In genomic region chr11:105035262-105035620, GRCh38 we compare ENCODE assay signal across 8 cellular contexts. TPM values are rescaled to one million over a fixed set of nuclear protein-coding genes. Genes with fewer than 3 reads are reported as not detected.
DNase-seq lines count a peak whose midpoint lies in the region; ATAC-seq, FAIRE-seq and TF ChIP-seq lines count a peak whose summit lies in the region.

No MANE protein-coding gene starts in this region.

- in situ Hi-C loops in GM12878 (cut with MboI): no loop called here

- RAD21 ChIA-PET in GM12878 (lab: Charles Lee; ENCODE audit: unreplicated experiment): interaction anchor here (0.6 to 0.9 kb wide), 3 partner anchors 9 to 29 kb away, joined by 3 to 5 read pairs (median 3); no protein-coding TSS in a partner anchor

- peak overlapping the region; percentile 20; the same call in 1 of the 2 replicates for H3K27ac ChIP-seq in GM12878 (ENCODE audit: control insufficient read depth, insufficient read depth)
- H3K27ac ChIP-seq in ovary: peak overlapping the region in 1 of 2 donors; percentile 58

- H3K9me3 ChIP-seq in GM12878 (replicated peaks; ENCODE audit: control insufficient read depth, insufficient read depth, low read length) (no peaks in the 10 kb centered on the region; the same call in 2 of the 3 replicates), ovary (no peaks in the 10 kb centered on the region)

- peak; percentile 28 for ATAC-seq in GM18870 (IDR thresholded peaks at IDR 0.05; ENCODE audit: unreplicated experiment)
- peak; percentile 32 for ATAC-seq in HG02840 (IDR thresholded peaks at IDR 0.05; ENCODE audit: low FRiP score, unreplicated experiment)
- ATAC-seq in GM12878: 0 out of 3 replicates have a peak, but pooled peaks have one; percentile 5
- ATAC-seq in HG03520 (IDR thresholded peaks at IDR 0.05; ENCODE audit: unreplicated experiment): no peak

- no TSS peak for BruUV-seq in GM12878 (replicated peaks; lab: Mats Ljungman, UMichigan)

- TF ChIP-seq CTCF in GM12878 (IDR thresholded peaks at IDR 0.05 in 2 of 3, conservative IDR thresholded peaks at IDR 0.05 in 1 of 3; ENCODE audit: control insufficient read depth in 2 of 3, extremely low read depth in 1 of 3, insufficient read depth in 1 of 3, low read depth in 3 of 3, low read length in 3 of 3): no peak
- TF ChIP-seq CTCF in ovary (IDR thresholded peaks at IDR 0.05): no peak

- TF ChIP-seq EP300 in GM12878 (IDR thresholded peaks at IDR 0.05; ENCODE audit: borderline replicate concordance in 1 of 2, control insufficient read depth in 1 of 2, low read depth in 2 of 2, low read length in 2 of 2) (no peak), ovary (IDR thresholded peaks at IDR 0.05) (no peak)

- SMC1A ChIA-PET in GM12878 (lab: Charles Lee; ENCODE audit: uncharacterized antibody, unreplicated experiment): interaction anchor here (0.8 to 1.4 kb wide), 3 partner anchors 8 to 68 kb away, joined by 3 to 5 read pairs (median 5); no protein-coding TSS in a partner anchor

- H3K4me1 ChIP-seq in GM12878 (ENCODE audit: control insufficient read depth, insufficient read depth, low read length): 0 out of 2 replicates have a peak, but pooled peaks cover 3% of the 10 kb centered on the region
- H3K4me1 ChIP-seq in ovary (ENCODE audit: insufficient read depth): peaks cover 3% of the 10 kb centered on the region

- CTCF ChIA-PET in GM12878 (lab: Yijun Ruan, JAX): interaction anchor here (1.2 to 1.3 kb wide), 2 partner anchors 9 to 34 kb away, joined by 4 to 5 read pairs; no protein-coding TSS in a partner anchor

- peak overlapping the region; percentile 46 for H3K4me2 ChIP-seq in GM12878 (ENCODE audit: control insufficient read depth, insufficient read depth)

- FAIRE-seq in GM12878 (lab: Jason Lieb, UNC): no peak

- POLR2A ChIA-PET in GM12878 (lab: Charles Lee): interaction anchor here (1.4 kb wide), 1 partner anchor 8 kb away, joined by 6 read pairs; no protein-coding TSS in a partner anchor

- H2AFZ ChIP-seq in GM12878 (ENCODE audit: control insufficient read depth, low read depth, low read length): peak overlapping the region; percentile 87

- intact Hi-C loops in GM12878 (cut with micrococcal nuclease; ENCODE audit: unreplicated experiment) (no loop called here), ovary (cut with DNase I) (no loop called here)

- H3K36me3 ChIP-seq in GM12878 (ENCODE audit: control insufficient read depth in 2 of 2, insufficient read depth in 2 of 2, low read length in 1 of 2) (no peaks in the 10 kb centered on the region), ovary (no peaks in the 10 kb centered on the region)

- no peak for TF ChIP-seq RAD21 in GM12878 (IDR thresholded peaks at IDR 0.05; ENCODE audit: insufficient read depth, low read depth, low read length)

- DNase-seq in GM12878 (ENCODE audit: low read depth, low spot score) (no peak), ovary (no peak), dedifferentiated amniotic fluid mesenchymal stem cell (ENCODE audit: extremely low spot score) (no peak), NCI-H187 (lab: John Stamatoyannopoulos, UW) (no peak), UCSD-AML1 (lab: John Stamatoyannopoulos, UW; ENCODE audit: unreplicated experiment) (no peak)

- H3K9ac ChIP-seq in GM12878 (ENCODE audit: control insufficient read depth, insufficient read depth, low read length): no peak overlapping the region; the same call in 1 of the 2 replicates

- H3K4me3 ChIP-seq in GM12878 (peak overlapping the region; percentile 58), ovary (peak overlapping the region; percentile 30)

- WGBS in GM12878 (ENCODE audit: insufficient coverage, insufficient replicate concordance, low lambda C conversion rate, missing lambda C conversion rate): 0% methylated on average over 1 of the region's 1 CpG
- 24 to 41% (median 31%) methylated on average over 1 of the region's 1 CpG for WGBS in ovary, 3 donors

- H3K79me2 ChIP-seq in GM12878 (ENCODE audit: control insufficient read depth, insufficient read depth, low read length): no peaks in the 10 kb centered on the region; the same call in 1 of the 2 replicates

- no peaks in the 10 kb centered on the region for H4K20me1 ChIP-seq in GM12878 (ENCODE audit: control insufficient read depth, insufficient read depth)

- no peak for TF ChIP-seq POLR2A in GM12878 (IDR thresholded peaks at IDR 0.05; ENCODE audit: low read depth, low read length)
- TF ChIP-seq POLR2A in ovary (IDR thresholded peaks at IDR 0.05): no peak

- no peaks in the 10 kb centered on the region for H3K27me3 ChIP-seq in GM12878 (replicated peaks in 1 of 2; ENCODE audit: control insufficient read depth in 2 of 2, insufficient read depth in 2 of 2, low read length in 1 of 2)
- H3K27me3 ChIP-seq in ovary: no peaks in the 10 kb centered on the region

TF ChIP-seq in GM12878, 131 proteins besides CTCF, POLR2A, EP300 and RAD21:
- peak; percentile 4 for TF ChIP-seq MEF2B (IDR thresholded peaks at IDR 0.05; ENCODE audit: partially characterized antibody, poor library complexity, severe bottlenecking)
- no peak for TF ChIP-seq ESRRA (IDR thresholded peaks at IDR 0.05; ENCODE audit: low read length)

RNA-seq across cellular contexts. Expression of gene CASP1, which starts 0.3 kb away (rescaled TPM):
- total RNA-seq in GM12878 (2013; cell fraction: nucleolus; rRNA removed): 49.1 and 56.5 TPM in 2 replicates
- total RNA-seq in GM12878 (2014; rRNA removed) (9.0 and 12.9 TPM in 2 replicates), GM12878 (2014; rRNA removed; fragmentation: Illumina TruSeq; extraction: Trizol) (12.0 and 12.5 TPM in 2 replicates), GM12878 (2021) (11.1 and 12.9 TPM in 2 replicates), ovary (10 to 100 TPM in 6 of 7 donors, 1 to 10 TPM in 1; 4.2 to 17.2 (median 11.0) TPM)
- 20.1 TPM for polyA plus RNA-seq in GM12878 (2011; ENCODE audit: low read depth)
- polyA plus RNA-seq in GM12878 (2011; rRNA removed) (39.7 and 54.2 TPM in 2 replicates), GM12878 (2014; fragmentation: Illumina TruSeq; extraction: Trizol) (14.7 and 17.8 TPM in 2 replicates), GM12878 (2014; fragmentation: Nextera tagmentation; extraction: Ambion mirVana) (10 to 100 TPM; 23.4 to 27.2 TPM), GM12878 (2014; rRNA removed) (13.9 and 18.0 TPM in 2 replicates), GM12878 (2016; fragmentation: Nextera tagmentation; extraction: Ambion mirVana) (10 to 100 TPM; 16.9 to 17.3 TPM), ovary (10 to 100 TPM; 12.9 to 24.7 TPM)
- polyA plus RNA-seq in GM12878 (2011; cell fraction: cytosol; rRNA removed): 17.3 and 20.0 TPM in 2 replicates
- polyA plus RNA-seq in GM12878 (2011; cell fraction: nucleus; rRNA removed): 18.3 and 18.6 TPM in 2 replicates
- polyA plus RNA-seq in GM12878 (2012): 24.6 and 28.0 TPM in 2 replicates
- 14.6 and 26.8 TPM in 2 replicates for polyA minus RNA-seq in GM12878 (2011; rRNA and poly(A)+ RNA removed)
- 8.8 and 9.1 TPM in 2 replicates for polyA minus RNA-seq in GM12878 (2011; cell fraction: cytosol; rRNA and poly(A)+ RNA removed)
- polyA minus RNA-seq in GM12878 (2011; cell fraction: nucleus; rRNA and poly(A)+ RNA removed): 10.6 and 12.2 TPM in 2 replicates

RNA-seq across cellular contexts. Expression of gene CARD16, which starts 9.9 kb away (rescaled TPM):
- 18.0 and 24.7 TPM in 2 replicates for total RNA-seq in GM12878 (2013; cell fraction: nucleolus; rRNA removed)
- total RNA-seq in GM12878 (2014; rRNA removed): 11.8 and 13.8 TPM in 2 replicates
- 17.1 and 19.9 TPM in 2 replicates for total RNA-seq in GM12878 (2014; rRNA removed; fragmentation: Illumina TruSeq; extraction: Trizol)
- 13.5 and 15.1 TPM in 2 replicates for total RNA-seq in GM12878 (2021)
- 87.6 TPM for polyA plus RNA-seq in GM12878 (2011; ENCODE audit: low read depth)
- 22.2 and 31.3 TPM in 2 replicates for polyA plus RNA-seq in GM12878 (2011; rRNA removed)
- 9.1 and 15.0 TPM in 2 replicates for polyA plus RNA-seq in GM12878 (2011; cell fraction: cytosol; rRNA removed)
- polyA plus RNA-seq in GM12878 (2011; cell fraction: nucleus; rRNA removed): 6.9 and 8.1 TPM in 2 replicates
- 18.0 and 22.2 TPM in 2 replicates for polyA plus RNA-seq in GM12878 (2012)
- 25.3 and 29.6 TPM in 2 replicates for polyA plus RNA-seq in GM12878 (2014; fragmentation: Illumina TruSeq; extraction: Trizol)
- 10 to 100 TPM; 75.8 to 76.3 TPM for polyA plus RNA-seq in GM12878 (2014; fragmentation: Nextera tagmentation; extraction: Ambion mirVana)
- polyA plus RNA-seq in GM12878 (2014; rRNA removed): 20.1 and 25.7 TPM in 2 replicates
- polyA plus RNA-seq in GM12878 (2016; fragmentation: Nextera tagmentation; extraction: Ambion mirVana): 10 to 100 TPM; 29.9 to 30.3 TPM
- 6.1 and 12.3 TPM in 2 replicates for polyA minus RNA-seq in GM12878 (2011; rRNA and poly(A)+ RNA removed)
- polyA minus RNA-seq in GM12878 (2011; cell fraction: cytosol; rRNA and poly(A)+ RNA removed): 2.0 and 3.7 TPM in 2 replicates
- polyA minus RNA-seq in GM12878 (2011; cell fraction: nucleus; rRNA and poly(A)+ RNA removed): 10.7 and 10.9 TPM in 2 replicates
- total RNA-seq in ovary: 10 to 100 TPM in 4 of 7 donors, 1 to 10 TPM in 3; 6.6 to 16.5 (median 10.5) TPM
- 10 to 100 TPM; 27.1 to 41.8 TPM for polyA plus RNA-seq in ovary

RNA-seq across cellular contexts. Expression of gene CASP5, which starts 12.3 kb away (rescaled TPM):
- total RNA-seq in GM12878 (2013; cell fraction: nucleolus; rRNA removed): not detected in 2 replicates
- total RNA-seq in GM12878 (2014; rRNA removed) (not detected in 2 replicates), GM12878 (2014; rRNA removed; fragmentation: Illumina TruSeq; extraction: Trizol) (not detected in 2 replicates), GM12878 (2021) (not detected in 2 replicates), ovary (under 1 TPM in 1 of 7 donors, not detected in 6; 0.32 TPM)
- polyA plus RNA-seq in GM12878 (2011; ENCODE audit: low read depth): not detected
- polyA plus RNA-seq in GM12878 (2011; rRNA removed) (not detected in 2 replicates), GM12878 (2014; fragmentation: Illumina TruSeq; extraction: Trizol) (not detected in 2 replicates), GM12878 (2014; fragmentation: Nextera tagmentation; extraction: Ambion mirVana) (not detected), GM12878 (2014; rRNA removed) (not detected in 2 replicates), GM12878 (2016; fragmentation: Nextera tagmentation; extraction: Ambion mirVana) (not detected), ovary (under 1 TPM in 1 of 2 donors, not detected in 1; 0.40 TPM)
- polyA plus RNA-seq in GM12878 (2011; cell fraction: cytosol; rRNA removed): not detected in 2 replicates
- polyA plus RNA-seq in GM12878 (2011; cell fraction: nucleus; rRNA removed): 0.12 TPM in 1 of 2 replicates, not detected in the other
- polyA plus RNA-seq in GM12878 (2012): not detected in 2 replicates
- polyA minus RNA-seq in GM12878 (2011; rRNA and poly(A)+ RNA removed): not detected in 2 replicates
- not detected in 2 replicates for polyA minus RNA-seq in GM12878 (2011; cell fraction: cytosol; rRNA and poly(A)+ RNA removed)
- polyA minus RNA-seq in GM12878 (2011; cell fraction: nucleus; rRNA and poly(A)+ RNA removed): not detected in 2 replicates
